1 cellular context compared by ENCODE assay signal in genomic region chr9:69740872-69741505, GRCh38.
TF ChIP-seq lines count a peak whose summit lies in the region.

No MANE protein-coding gene starts in this region.

TF ChIP-seq in GM23338, 12 proteins besides CTCF, POLR2A, EP300 and RAD21 (continued from another document):
- TF ChIP-seq ZNF462 (CRISPR knock-in tag; IDR thresholded peaks at IDR 0.05), result no peak
- TF ChIP-seq EZH2phosphoT487 (IDR thresholded peaks at IDR 0.05; ENCODE audit: unreplicated experiment), result no peak
- TF ChIP-seq JUNB (IDR thresholded peaks at IDR 0.05; ENCODE audit: unreplicated experiment), result no peak
- TF ChIP-seq CREB1 (CRISPR knock-in tag; IDR thresholded peaks at IDR 0.05; ENCODE audit: low read depth), result no peak
- TF ChIP-seq POLR2AphosphoS5 (IDR thresholded peaks at IDR 0.05; ENCODE audit: low read depth), result no peak
